ENCODE assay signal across 18 cellular contexts in the genomic region with DNA sequence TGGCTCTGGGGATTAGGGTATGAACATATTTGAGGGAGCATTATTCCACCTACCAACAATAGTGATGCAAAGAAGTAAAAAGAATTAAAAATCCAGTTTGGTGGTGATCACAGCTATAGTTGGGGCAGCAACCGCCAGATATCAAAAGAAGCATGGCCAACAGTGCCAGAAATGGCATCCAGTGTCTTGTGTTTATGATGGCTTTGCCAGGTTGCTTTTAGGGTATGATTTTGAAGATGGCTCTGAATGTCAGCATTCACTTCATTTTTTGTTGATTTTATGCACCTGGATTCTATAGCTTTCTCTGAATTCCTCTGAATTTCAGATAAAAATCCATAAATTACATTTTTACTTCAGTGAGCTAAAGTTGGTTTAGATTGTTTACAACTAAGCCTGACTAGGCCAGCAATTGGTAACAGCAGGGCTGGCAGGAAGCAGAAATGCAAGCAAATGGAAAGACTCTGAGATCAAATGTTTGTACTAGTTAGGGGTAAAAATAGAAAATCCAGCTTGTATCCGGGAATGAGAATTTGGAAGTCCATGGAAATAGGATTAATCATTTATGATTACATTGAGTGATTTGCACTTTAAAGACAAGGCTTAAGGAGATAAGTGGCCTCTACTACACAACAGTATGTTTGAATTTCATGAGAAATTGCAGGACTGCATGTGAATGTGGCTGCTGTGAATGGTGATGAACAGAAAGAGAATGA. TPM values are rescaled to one million over a fixed set of nuclear protein-coding genes. Genes with fewer than 3 reads are reported as not detected.
A peak's percentile ranks its signal among the peaks of the same experiment; 100 is the strongest.
DNase-seq lines count a peak whose midpoint lies in the region; ATAC-seq and TF ChIP-seq lines count a peak whose summit lies in the region.
"Had no signal": no experiment of that assay in that cellular context is flagged by ENCODE, and none has a peak within 500 bp of the region (broad histone marks: within the 10 kb centered on the region; RNA-seq: fewer than 3 reads in every experiment).

No MANE protein-coding gene starts in this region.

- H3K4me1 ChIP-seq in left ventricle myocardium inferior = peaks cover 4% of the 10 kb centered on the region
- H3K4me1 ChIP-seq in esophagus muscularis mucosa = peaks cover 0 to 23% (median 21%) of the 10 kb centered on the region in 4 donors
- peaks cover 0 to 14% of the 10 kb centered on the region in 2 donors for H3K4me1 ChIP-seq in muscle layer of duodenum (ENCODE audit: control insufficient read depth in 1 of 2, insufficient read depth in 2 of 2, low read length in 2 of 2)
- H3K4me1 ChIP-seq in vagina = peaks cover 6% of the 10 kb centered on the region
- H3K4me1 ChIP-seq: suprapubic skin had no signal

- H3K4me3 ChIP-seq in left ventricle myocardium inferior = no peak overlapping the region
- no peak overlapping the region for H3K4me3 ChIP-seq in esophagus muscularis mucosa
- H3K4me3 ChIP-seq in muscle layer of duodenum (ENCODE audit: low read depth in 1 of 2, low read length in 2 of 2) = no peak overlapping the region
- no peak overlapping the region for H3K4me3 ChIP-seq in vagina
- H3K4me3 ChIP-seq: suprapubic skin had no signal

- TF ChIP-seq CTCF in left ventricle myocardium inferior (IDR thresholded peaks at IDR 0.05; ENCODE audit: borderline replicate concordance) = no peak
- no peak for TF ChIP-seq CTCF in esophagus muscularis mucosa (IDR thresholded peaks at IDR 0.05)
- TF ChIP-seq CTCF in vagina (IDR thresholded peaks at IDR 0.05) = no peak

- no peak overlapping the region for H3K27ac Mint-ChIP-seq in activated CD4-positive, alpha-beta memory T cell treated with anti-CD3 and anti-CD28 coated beads for 36 hours
- H3K27ac Mint-ChIP-seq: activated CD4-positive, alpha-beta T cell treated with anti-CD3 and anti-CD28 coated beads, Interleukin-2, amount 10 ng/mL, durations not matched to agents 7 days and 5 days; activated T-helper 1 cell treated with anti-CD3 and anti-CD28 coated beads, Interleukin-12 subunit alpha, Interleukin-12 subunit beta, Interleukin-2, Interleukin-4 antibody, amounts not matched to agents 30 ng/mL and 10 ng/mL and 1 ng/mL, durations not matched to agents 14 hours and 24 hours and 36 hours; T-helper 1 cell treated with Interleukin-12 subunit alpha and Interleukin-12 subunit beta and Interleukin-4 antibody, amounts not matched to agents 30 μg/mL and 1 μg/mL, for 36 hours had no signal

- H3K36me3 Mint-ChIP-seq in activated CD4-positive, alpha-beta memory T cell treated with anti-CD3 and anti-CD28 coated beads for 36 hours = no peaks in the 10 kb centered on the region

- intact Hi-C loops in left ventricle myocardium inferior (cut with micrococcal nuclease) (no loop called here), left ventricle myocardium superior (cut with micrococcal nuclease) (no loop called here), esophagus muscularis mucosa (cut with DNase I) (no loop called here), vagina (cut with DNase I) (no loop called here)
- intact Hi-C loops in activated CD4-positive, alpha-beta memory T cell treated with anti-CD3 and anti-CD28 coated beads for 36 hours (cut with micrococcal nuclease) = no loop called here

- H3K27ac ChIP-seq in left ventricle myocardium inferior (replicated peaks) = peak overlapping the region; percentile 43
- H3K27ac ChIP-seq in esophagus muscularis mucosa (replicated peaks in 1 of 4) = peak overlapping the region; percentile 24 to 75 (median 55)
- H3K27ac ChIP-seq in muscle layer of duodenum (ENCODE audit: low read length) = peak overlapping the region; percentile 30
- peak overlapping the region; percentile 30 for H3K27ac ChIP-seq in vagina
- H3K27ac ChIP-seq: brain microvascular endothelial cell, suprapubic skin had no signal

- CTCF ChIA-PET in activated CD4-positive, alpha-beta memory T cell treated with anti-CD3 and anti-CD28 coated beads for 36 hours (lab: Charles Lee) = no interaction called here

- POLR2A ChIA-PET in activated CD4-positive, alpha-beta memory T cell treated with anti-CD3 and anti-CD28 coated beads for 36 hours (lab: Charles Lee) = no interaction called here

- no peak for TF ChIP-seq EP300 in esophagus muscularis mucosa (IDR thresholded peaks at IDR 0.05)

- 42% methylated on average over 2 of the region's 2 CpGs for WGBS in esophagus muscularis mucosa

- no peaks in the 10 kb centered on the region for H3K27me3 ChIP-seq in left ventricle myocardium inferior (ENCODE audit: low read depth)
- H3K27me3 ChIP-seq in esophagus muscularis mucosa = no peaks in the 10 kb centered on the region
- H3K27me3 ChIP-seq in muscle layer of duodenum (ENCODE audit: low read depth, low read length) = no peaks in the 10 kb centered on the region
- H3K27me3 ChIP-seq in vagina = no peaks in the 10 kb centered on the region
- H3K27me3 ChIP-seq: brain microvascular endothelial cell, suprapubic skin had no signal

- no peak for TF ChIP-seq POLR2A in esophagus muscularis mucosa (IDR thresholded peaks at IDR 0.05; ENCODE audit: low read depth)
- TF ChIP-seq POLR2A in vagina (IDR thresholded peaks at IDR 0.05) = no peak

- ATAC-seq in left ventricle myocardium superior = no peak
- ATAC-seq in HG03095 (IDR thresholded peaks at IDR 0.05; ENCODE audit: unreplicated experiment) = no peak
- ATAC-seq: Panc1, sciatic nerve had no signal

- no peak overlapping the region for H3K4me3 Mint-ChIP-seq in activated CD4-positive, alpha-beta memory T cell treated with anti-CD3 and anti-CD28 coated beads for 36 hours
- H3K4me3 Mint-ChIP-seq: activated CD4-positive, alpha-beta T cell treated with anti-CD3 and anti-CD28 coated beads, Interleukin-2, amount 10 ng/mL, durations not matched to agents 7 days and 5 days; activated T-helper 1 cell treated with anti-CD3 and anti-CD28 coated beads, Interleukin-12 subunit alpha, Interleukin-12 subunit beta, Interleukin-2, Interleukin-4 antibody, amounts not matched to agents 30 ng/mL and 10 ng/mL and 1 ng/mL, durations not matched to agents 14 hours and 24 hours and 36 hours; T-helper 1 cell treated with Interleukin-12 subunit alpha and Interleukin-12 subunit beta and Interleukin-4 antibody, amounts not matched to agents 30 μg/mL and 1 μg/mL, for 36 hours had no signal

- peaks cover 3% of the 10 kb centered on the region for H3K36me3 ChIP-seq in left ventricle myocardium inferior
- peaks cover 0 to 28% (median 8%) of the 10 kb centered on the region in 4 donors for H3K36me3 ChIP-seq in esophagus muscularis mucosa
- peaks cover 8 to 21% of the 10 kb centered on the region in 2 donors for H3K36me3 ChIP-seq in muscle layer of duodenum (ENCODE audit: control insufficient read depth in 1 of 2, insufficient read depth in 2 of 2, low read length in 2 of 2)
- peaks cover 0 to 13% of the 10 kb centered on the region in 2 donors for H3K36me3 ChIP-seq in vagina

- no peaks in the 10 kb centered on the region for H3K9me3 Mint-ChIP-seq in activated CD4-positive, alpha-beta memory T cell treated with anti-CD3 and anti-CD28 coated beads for 36 hours
- H3K9me3 Mint-ChIP-seq: activated CD4-positive, alpha-beta T cell treated with anti-CD3 and anti-CD28 coated beads, Interleukin-2, amount 10 ng/mL, durations not matched to agents 7 days and 5 days; activated T-helper 1 cell treated with anti-CD3 and anti-CD28 coated beads, Interleukin-12 subunit alpha, Interleukin-12 subunit beta, Interleukin-2, Interleukin-4 antibody, amounts not matched to agents 30 ng/mL and 10 ng/mL and 1 ng/mL, durations not matched to agents 14 hours and 24 hours and 36 hours; T-helper 1 cell treated with Interleukin-12 subunit alpha and Interleukin-12 subunit beta and Interleukin-4 antibody, amounts not matched to agents 30 μg/mL and 1 μg/mL, for 36 hours had no signal

- H3K4me1 Mint-ChIP-seq in activated CD4-positive, alpha-beta memory T cell treated with anti-CD3 and anti-CD28 coated beads for 36 hours (ENCODE audit: low read depth) = no peaks in the 10 kb centered on the region
- H3K4me1 Mint-ChIP-seq: activated CD4-positive, alpha-beta T cell treated with anti-CD3 and anti-CD28 coated beads, Interleukin-2, amount 10 ng/mL, durations not matched to agents 7 days and 5 days had no signal

- DNase-seq in left ventricle myocardium inferior = no peak
- DNase-seq in left ventricle myocardium superior = no peak
- DNase-seq in esophagus muscularis mucosa (ENCODE audit: extremely low spot score) = no peak
- DNase-seq in vagina (ENCODE audit: extremely low spot score in 2 of 2) = no peak
- DNase-seq in activated CD4-positive, alpha-beta memory T cell treated with anti-CD3 and anti-CD28 coated beads for 36 hours = no peak
- DNase-seq in stimulated activated CD4-positive, alpha-beta T cell treated with anti-CD3 and anti-CD28 coated beads, Interleukin-15, amount 100 ng/mL, for 24 hours = no peak
- DNase-seq: 8988T; activated CD4-positive, alpha-beta T cell treated with anti-CD3 and anti-CD28 coated beads, Interleukin-2, amount 10 ng/mL, durations not matched to agents 7 days and 5 days; brain microvascular endothelial cell; NCI-H1092; NCI-H226 had no signal

- no peaks in the 10 kb centered on the region for H3K27me3 Mint-ChIP-seq in activated CD4-positive, alpha-beta memory T cell treated with anti-CD3 and anti-CD28 coated beads for 36 hours

- H3K9me3 ChIP-seq in left ventricle myocardium inferior (replicated peaks) = no peaks in the 10 kb centered on the region
- H3K9me3 ChIP-seq in esophagus muscularis mucosa = no peaks in the 10 kb centered on the region
- no peaks in the 10 kb centered on the region for H3K9me3 ChIP-seq in muscle layer of duodenum (ENCODE audit: control insufficient read depth in 1 of 2, low read length in 2 of 2)
- no peaks in the 10 kb centered on the region for H3K9me3 ChIP-seq in vagina
- H3K9me3 ChIP-seq: suprapubic skin had no signal

RNA-seq across cellular contexts. Expression of gene COL3A1, which starts 40.4 kb away (rescaled TPM):
- 98.5 TPM for total RNA-seq in left ventricle myocardium inferior
- 51.8 TPM for total RNA-seq in left ventricle myocardium superior
- total RNA-seq in esophagus muscularis mucosa = 100 to 1,000 TPM; 182 to 480 (median 236) TPM
- 123 TPM for total RNA-seq in vagina
- not detected for total RNA-seq in activated CD4-positive, alpha-beta memory T cell treated with anti-CD3 and anti-CD28 coated beads for 36 hours
- total RNA-seq: activated CD4-positive, alpha-beta T cell treated with anti-CD3 and anti-CD28 coated beads, Interleukin-2, amount 10 ng/mL, durations not matched to agents 7 days and 5 days had no signal

Comparison
In these comparisons a context has a peak if more than half of its experiments do, and no peak if none do; other contexts are left out.
1. RNA of gene COL3A1, which starts 40.4 kb away (total RNA-seq): 182 to 480 TPM in esophagus muscularis mucosa, 123 TPM in vagina (single experiment), 98.5 TPM in left ventricle myocardium inferior (single experiment) and 51.8 TPM in left ventricle myocardium superior (single experiment); not detected in activated CD4-positive, alpha-beta memory T cell treated with anti-CD3 and anti-CD28 coated beads for 36 hours; every median in the first group is over 10 times any median in the second.
2. Peak in every context shown above with its lines, with median percentiles within 50 percentile points of each other: H3K27ac ChIP-seq.